Comparison of ENCODE assay signal across 8 cellular contexts in the genomic region with DNA sequence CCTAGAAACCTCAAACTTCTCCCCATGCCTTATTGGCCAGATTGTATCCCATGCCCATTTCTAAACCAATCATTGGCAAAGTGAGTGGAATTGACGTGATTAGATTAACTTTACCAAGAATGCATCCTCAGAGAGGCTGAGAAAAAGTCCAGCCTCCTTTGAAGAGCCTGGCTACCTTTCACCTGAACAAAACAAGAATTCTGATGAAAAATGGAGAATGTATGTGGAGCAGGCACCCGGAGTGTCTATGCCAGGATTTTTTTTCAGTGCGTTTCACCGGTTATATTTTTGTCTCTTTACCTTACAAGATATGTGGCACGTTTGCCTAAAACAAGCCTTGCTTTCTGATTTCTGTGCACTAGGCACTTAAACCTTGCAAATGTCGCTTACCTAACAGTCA.
"Had no signal": no experiment of that assay in that cellular context is flagged by ENCODE, and none has a peak within 500 bp of the region (broad histone marks: within the 10 kb centered on the region; RNA-seq: fewer than 3 reads in every experiment).

No MANE protein-coding gene starts in this region.

- H3K4me3 ChIP-seq: GM12878 had no signal

- FAIRE-seq: G401.6, GM12878, GM12891, GM12892, GM18507, GM19239 had no signal

- DNase-seq: GDM1, GF-D8 had no signal
